ENCODE assay signal across 35 cellular contexts in the genomic region with DNA sequence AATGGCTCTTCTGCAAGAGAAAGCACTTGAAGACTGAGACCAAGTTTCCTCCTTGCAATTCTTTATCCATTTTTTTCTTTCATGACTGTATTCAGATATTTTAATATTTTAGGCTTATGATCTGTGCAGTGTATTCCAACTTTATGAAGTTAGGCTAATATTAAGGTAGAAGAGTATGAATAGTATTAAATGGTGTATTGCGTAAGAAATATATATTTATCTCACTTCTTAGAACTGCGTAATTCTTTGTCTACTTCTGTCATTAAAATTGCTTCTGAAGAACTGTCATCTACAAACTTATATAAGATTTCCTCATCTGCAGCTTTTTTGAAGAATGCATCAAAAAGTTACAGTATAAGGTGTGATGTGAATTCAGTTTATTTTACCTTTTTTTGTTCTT.
"Had no signal": no experiment of that assay in that cellular context is flagged by ENCODE, and none has a peak within 500 bp of the region (broad histone marks: within the 10 kb centered on the region; RNA-seq: fewer than 3 reads in every experiment).

No MANE protein-coding gene starts in this region.

- H3K27me3 ChIP-seq: MG63 had no signal

- H3K9me3 ChIP-seq: MG63 had no signal

- H3K36me3 ChIP-seq: MG63 had no signal

- H3K4me3 ChIP-seq: MG63 had no signal

- DNase-seq: MG63, MM.1S, MV-4-11, NCI-H1048, NCI-H1092, NCI-H1092 treated with DMSO at 0.1 percent for 48 hours, NCI-H1105, NCI-H1105 treated with DMSO at 0.1 percent for 48 hours, NCI-H1417, NCI-H1417 treated with DMSO at 0.1 percent for 48 hours, NCI-H1436, NCI-H1436 treated with DMSO at 0.1 percent for 48 hours, NCI-H146, NCI-H1694, NCI-H1694 treated with DMSO at 0.1 percent for 48 hours, NCI-H187, NCI-H187 treated with DMSO at 0.1 percent for 48 hours, NCI-H1930, NCI-H2029, NCI-H2029 treated with DMSO at 0.1 percent for 48 hours, NCI-H2081, NCI-H2081 treated with DMSO at 0.1 percent for 48 hours, NCI-H2107, NCI-H2171, NCI-H2171 treated with DMSO at 0.1 percent for 48 hours, NCI-H2227 treated with DMSO at 0.1 percent for 48 hours, NCI-H226, NCI-H345, NCI-H446, NCI-H446 treated with DMSO at 0.1 percent for 48 hours, NCI-H510A, NCI-H510A treated with DMSO at 0.1 percent for 48 hours, NCI-H524, NCI-H524 treated with DMSO at 0.1 percent for 48 hours, NCI-H526 had no signal
